ENCODE assay signal across 22 cellular contexts in the genomic region with DNA sequence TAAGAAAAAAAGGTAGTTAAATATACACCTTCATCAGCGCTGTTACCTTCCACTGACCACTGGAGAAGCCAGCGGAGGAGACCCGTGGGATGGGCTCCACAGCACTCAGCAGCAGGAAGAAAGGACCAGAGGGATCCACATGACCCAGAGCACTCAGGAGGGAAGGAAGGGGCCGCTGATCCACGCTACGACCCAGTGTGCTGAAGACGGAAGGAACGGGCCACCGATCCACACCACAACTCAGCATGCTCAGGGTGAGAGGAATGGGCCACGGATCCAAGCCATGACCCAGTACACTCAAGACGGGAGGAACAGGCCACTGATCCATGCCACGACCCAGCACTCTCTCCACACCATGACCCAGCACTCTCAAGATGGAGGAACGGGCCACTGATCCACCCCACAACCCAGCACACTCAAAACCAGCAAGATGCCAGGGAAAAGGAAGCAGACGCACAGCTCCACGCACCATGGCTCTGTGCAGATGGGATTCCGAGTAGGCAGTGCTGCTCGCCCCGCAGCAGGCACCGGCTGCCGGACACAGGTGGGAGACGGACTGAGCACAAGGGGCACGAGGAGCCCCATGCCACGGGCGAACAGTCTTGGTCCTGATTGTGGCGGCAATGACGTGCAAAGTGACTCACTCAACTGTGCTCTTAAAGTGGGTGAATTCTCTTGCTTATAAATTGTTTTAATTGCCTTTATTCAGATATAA. TPM values are rescaled to one million over a fixed set of nuclear protein-coding genes. Genes with fewer than 3 reads are reported as not detected.
"Had no signal": no experiment of that assay in that cellular context is flagged by ENCODE, and none has a peak within 500 bp of the region (broad histone marks: within the 10 kb centered on the region; RNA-seq: fewer than 3 reads in every experiment).

No MANE protein-coding gene starts in this region.

- H3K27ac ChIP-seq: esophagus squamous epithelium, gastroesophageal sphincter, sigmoid colon, skin epidermis, stomach, thoracic aorta had no signal

- H3K9me3 ChIP-seq: esophagus squamous epithelium, gastroesophageal sphincter, sigmoid colon, stomach, thoracic aorta had no signal

- H3K4me3 ChIP-seq: esophagus squamous epithelium, gastroesophageal sphincter, sigmoid colon, skin epidermis, stomach, thoracic aorta had no signal

- DNase-seq: esophagus squamous epithelium; foreskin fibroblast; immature natural killer cell; left cardiac atrium; left ventricle myocardium superior; sigmoid colon; stimulated activated CD4-positive, alpha-beta T cell treated with anti-CD3 and anti-CD28 coated beads, Interleukin-12 subunit alpha, Interleukin-12 subunit beta, amount 100 ng/mL, for 4 hours; stimulated activated naive CD4-positive, alpha-beta T cell; stomach; substantia nigra had no signal

- H3K4me3 Mint-ChIP-seq: dendritic cell treated with granulocyte-macrophage colony-stimulating factor and Interleukin-4, amounts not matched to agents 40 ng/mL and 50 ng/mL, for 4 days; immature natural killer cell; naive thymus-derived CD8-positive, alpha-beta T cell had no signal

- H3K9me3 Mint-ChIP-seq: dendritic cell treated with granulocyte-macrophage colony-stimulating factor and Interleukin-4, amounts not matched to agents 40 ng/mL and 50 ng/mL, for 4 days; immature natural killer cell; naive thymus-derived CD8-positive, alpha-beta T cell had no signal

- ATAC-seq: gastroesophageal sphincter; left cardiac atrium; left ventricle myocardium superior; naive thymus-derived CD8-positive, alpha-beta T cell had no signal

- FAIRE-seq: colon, keratinocyte, urothelium cell line had no signal

- H3K27me3 Mint-ChIP-seq: dendritic cell treated with granulocyte-macrophage colony-stimulating factor and Interleukin-4, amounts not matched to agents 40 ng/mL and 50 ng/mL, for 4 days; naive thymus-derived CD8-positive, alpha-beta T cell had no signal

- H3K4me1 ChIP-seq: esophagus squamous epithelium, gastroesophageal sphincter, sigmoid colon, stomach had no signal

- H3K27ac Mint-ChIP-seq: dendritic cell treated with granulocyte-macrophage colony-stimulating factor and Interleukin-4, amounts not matched to agents 40 ng/mL and 50 ng/mL, for 4 days; immature natural killer cell had no signal

- H3K27me3 ChIP-seq: esophagus squamous epithelium, gastroesophageal sphincter, sigmoid colon, stomach had no signal

RNA-seq across cellular contexts. Expression of a gene that starts 11.1 kb away (rescaled TPM):
- total RNA-seq: epithelial cell of proximal tubule; mesenteric fat pad; mononuclear cell; naive thymus-derived CD8-positive, alpha-beta T cell; omental fat pad; sigmoid colon; thoracic aorta had no signal
- polyA plus RNA-seq: immature natural killer cell had no signal
